ENCODE assay signal across 18 cellular contexts in the genomic region with DNA sequence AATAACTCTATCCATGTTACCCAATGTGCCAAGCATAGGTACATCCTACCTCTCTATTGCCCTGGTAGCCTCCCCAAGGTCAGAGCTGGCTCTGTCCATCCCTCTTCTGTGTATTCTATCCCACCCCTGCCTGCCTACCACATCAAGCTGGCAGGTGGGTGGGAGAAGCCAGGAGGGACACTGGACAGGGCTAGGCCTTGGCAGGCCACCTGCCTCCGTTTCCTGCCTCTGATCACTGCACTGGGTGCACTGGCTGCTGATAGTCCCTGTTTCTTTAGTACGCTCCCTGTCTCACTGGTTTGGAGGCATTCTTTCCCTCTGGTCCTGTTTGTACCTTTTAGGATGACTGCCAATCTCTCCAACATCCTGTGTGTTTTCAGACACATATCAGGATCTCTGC. TPM values are rescaled to one million over a fixed set of nuclear protein-coding genes. Genes with fewer than 3 reads are reported as not detected.
DNase-seq lines count a peak whose midpoint lies in the region; ATAC-seq and TF ChIP-seq lines count a peak whose summit lies in the region.
"Had no signal": no experiment of that assay in that cellular context is flagged by ENCODE, and none has a peak within 500 bp of the region (broad histone marks: within the 10 kb centered on the region; RNA-seq: fewer than 3 reads in every experiment).

No MANE protein-coding gene starts in this region.

- H3K27ac ChIP-seq in BLaER1 treated with 17β-estradiol and CSF1 and Interleukin-3, amounts not matched to agents 10 nM and 100 nM = peak overlapping the region in 7 of 11 experiments; percentile 82 to 92 (median 90); a peak in 12 of 22 replicates
- H3K27ac ChIP-seq in neutrophil (peak overlapping the region; percentile 27), tibial nerve (no peak overlapping the region)

- peaks cover 28 to 62% (median 57%) of the 10 kb centered on the region in 10 experiments for H3K4me1 ChIP-seq in BLaER1 treated with 17β-estradiol and CSF1 and Interleukin-3, amounts not matched to agents 10 nM and 100 nM
- H3K4me1 ChIP-seq in neutrophil (ENCODE audit: control insufficient read depth in 1 of 2, insufficient read depth in 1 of 2, low read depth in 1 of 2, low read length in 1 of 2) = peaks cover 17 to 20% of the 10 kb centered on the region in 2 experiments
- H3K4me1 ChIP-seq in tibial nerve = peaks cover 0 to 4% (median under 1%) of the 10 kb centered on the region in 4 donors

- no peak for TF ChIP-seq EP300 in tibial nerve (IDR thresholded peaks at IDR 0.05)

- H3K27me3 Mint-ChIP-seq in T-helper 17 cell (no peaks in the 10 kb centered on the region), memory B cell (no peaks in the 10 kb centered on the region)
- H3K27me3 Mint-ChIP-seq: B cell; CD4-positive, CD25-positive, alpha-beta regulatory T cell; CD8-positive, alpha-beta memory T cell had no signal

- H3K27ac Mint-ChIP-seq in T-helper 17 cell = peak overlapping the region; percentile 45
- H3K27ac Mint-ChIP-seq in memory B cell = peak overlapping the region; percentile 10
- H3K27ac Mint-ChIP-seq: B cell, HFFc6 had no signal

- TF ChIP-seq CTCF in neutrophil (IDR thresholded peaks at IDR 0.05) = no peak
- no peak for TF ChIP-seq CTCF in tibial nerve (IDR thresholded peaks at IDR 0.05)

- H3K9ac ChIP-seq in BLaER1 treated with 17β-estradiol and CSF1 and Interleukin-3, amounts not matched to agents 10 nM and 100 nM = 0 out of 22 replicates have a peak overlapping the region, but pooled peaks of 1 of the 11 experiments have one; percentile 16

- no peaks in the 10 kb centered on the region for H4K20me1 ChIP-seq in BLaER1 treated with 17β-estradiol and CSF1 and Interleukin-3, amounts not matched to agents 10 nM and 100 nM

- no peak overlapping the region for H3K4me3 ChIP-seq in BLaER1 treated with 17β-estradiol and CSF1 and Interleukin-3, amounts not matched to agents 10 nM and 100 nM
- H3K4me3 ChIP-seq in neutrophil (ENCODE audit: low read depth in 1 of 2, low read length in 1 of 2) (no peak overlapping the region), tibial nerve (no peak overlapping the region)

- ATAC-seq in T-helper 17 cell (no peak), memory B cell (ENCODE audit: low read depth) (no peak), GM19395 (IDR thresholded peaks at IDR 0.05; ENCODE audit: unreplicated experiment) (no peak)

- H3K4me2 ChIP-seq in BLaER1 treated with 17β-estradiol and CSF1 and Interleukin-3, amounts not matched to agents 10 nM and 100 nM = peak overlapping the region in 8 of 11 experiments; percentile 19 to 87 (median 78); a peak in 14 of 22 replicates

- peaks cover 0 to 84% (median 13%) of the 10 kb centered on the region in 11 experiments; a peak in 14 of 22 replicates for H3K36me3 ChIP-seq in BLaER1 treated with 17β-estradiol and CSF1 and Interleukin-3, amounts not matched to agents 10 nM and 100 nM
- H3K36me3 ChIP-seq in neutrophil (peaks cover 7% of the 10 kb centered on the region), tibial nerve (peaks cover 0 to 92% (median 0%) of the 10 kb centered on the region in 3 donors)

- no peaks in the 10 kb centered on the region for H3K9me3 Mint-ChIP-seq in memory B cell
- H3K9me3 Mint-ChIP-seq: CD4-positive, CD25-positive, alpha-beta regulatory T cell; CD8-positive, alpha-beta memory T cell; HFFc6 had no signal

- no peak overlapping the region for H3K4me3 Mint-ChIP-seq in T-helper 17 cell
- H3K4me3 Mint-ChIP-seq in memory B cell = no peak overlapping the region
- H3K4me3 Mint-ChIP-seq: B cell; CD4-positive, CD25-positive, alpha-beta regulatory T cell; CD8-positive, alpha-beta memory T cell; HFFc6 had no signal

- H3K9me3 ChIP-seq in BLaER1 treated with 17β-estradiol and CSF1 and Interleukin-3, amounts not matched to agents 10 nM and 100 nM (replicated peaks in 1 of 11) = peaks cover 0 to 5% (median 0%) of the 10 kb centered on the region in 11 experiments; a peak in 1 of 22 replicates
- H3K9me3 ChIP-seq in T-helper 17 cell (ENCODE audit: control insufficient read depth, low read length, poor library complexity, severe bottlenecking) (no peaks in the 10 kb centered on the region), neutrophil (no peaks in the 10 kb centered on the region), tibial nerve (no peaks in the 10 kb centered on the region)

- H3K36me3 Mint-ChIP-seq in T-helper 17 cell (ENCODE audit: low read depth) (peaks cover 7% of the 10 kb centered on the region), memory B cell (no peaks in the 10 kb centered on the region)

- H3K4me1 Mint-ChIP-seq in T-helper 17 cell (peaks cover 31% of the 10 kb centered on the region), memory B cell (peaks cover 29% of the 10 kb centered on the region)

- 92 to 100% methylated on average over 2 of the region's 2 CpGs for WGBS in tibial nerve, 2 donors

- no peaks in the 10 kb centered on the region for H3K27me3 ChIP-seq in BLaER1 treated with 17β-estradiol and CSF1 and Interleukin-3, amounts not matched to agents 10 nM and 100 nM
- H3K27me3 ChIP-seq in neutrophil (no peaks in the 10 kb centered on the region), tibial nerve (no peaks in the 10 kb centered on the region)

- DNase-seq in T-helper 17 cell = no peak
- DNase-seq in memory B cell (ENCODE audit: low spot score in 2 of 2) = no peak
- DNase-seq in NCI-H187 (lab: John Stamatoyannopoulos, UW) = no peak
- DNase-seq in tibial nerve (ENCODE audit: low spot score in 2 of 2) = no peak
- DNase-seq: C1 segment of cervical spinal cord; CD4-positive, CD25-positive, alpha-beta regulatory T cell; CD8-positive, alpha-beta memory T cell; COR-L47; DMS 273 treated with DMSO at 0.1 percent for 48 hours; GOT3; H7; HFFc6; IMR-90 had no signal

- TF ChIP-seq POLR2A in tibial nerve (IDR thresholded peaks at IDR 0.05) = no peak

RNA-seq across cellular contexts. Expression of gene TK2, which starts 12.7 kb away (rescaled TPM):
- total RNA-seq in T-helper 17 cell (1 to 10 TPM; 7.1 to 9.4 TPM), tibial nerve (10 to 100 TPM; 42.3 to 81.8 (median 64.7) TPM)

RNA-seq across cellular contexts. Expression of gene CKLF, which starts 15.1 kb away (rescaled TPM):
- 10 to 100 TPM; 41.6 to 42.5 TPM for total RNA-seq in T-helper 17 cell
- 10 to 100 TPM; 31.8 to 75.4 (median 35.6) TPM for total RNA-seq in tibial nerve

RNA-seq across cellular contexts. Expression of gene CMTM1, which starts 29.0 kb away (rescaled TPM):
- total RNA-seq in T-helper 17 cell = 1 to 10 TPM; 3.3 to 3.6 TPM
- total RNA-seq in tibial nerve = 1 to 10 TPM in 3 of 4 donors, not detected in 1; 2.0 to 5.1 (median 2.1) TPM

RNA-seq across cellular contexts. Expression of gene CMTM2, which starts 42.0 kb away (rescaled TPM):
- under 1 TPM in 1 of 2 donors, not detected in 1; 0.70 TPM for total RNA-seq in T-helper 17 cell
- total RNA-seq in tibial nerve = not detected
- total RNA-seq: A172, B cell, HFFc6, IMR-90 had no signal

Comparison
In these comparisons a context has a peak if more than half of its experiments do, and no peak if none do; other contexts are left out.
1. H3K27ac ChIP-seq: peak in BLaER1 treated with 17β-estradiol and CSF1 and Interleukin-3, amounts not matched to agents 10 nM and 100 nM (7 of 11) and neutrophil (single experiment); none in tibial nerve (0 of 4).
2. RNA of gene TK2, which starts 12.7 kb away (total RNA-seq): 42.3 to 81.8 TPM in tibial nerve; 7.1 to 9.4 TPM in T-helper 17 cell; every median in the first group is over 4 times any median in the second.